2 cellular contexts compared by ENCODE assay signal in genomic region chr5:102826629-102827028, GRCh38.
TF ChIP-seq lines count a peak whose summit lies in the region.

No MANE protein-coding gene starts in this region.

TF ChIP-seq in SK-N-SH treated with all-trans-retinoic acid at 6 μM for 48 hours, 23 proteins besides CTCF, POLR2A, EP300 and RAD21 (continued from another document):
- TF ChIP-seq BACH2 (CRISPR knock-in tag; IDR thresholded peaks at IDR 0.05; ENCODE audit: borderline replicate concordance), result no peak
- TF ChIP-seq CSDC2 (CRISPR knock-in tag; IDR thresholded peaks at IDR 0.05), result no peak
- no peak for TF ChIP-seq TCF4 (CRISPR knock-in tag; IDR thresholded peaks at IDR 0.05; ENCODE audit: borderline replicate concordance)
- no peak for TF ChIP-seq GLIS3 (CRISPR knock-in tag; IDR thresholded peaks at IDR 0.05)
- TF ChIP-seq ZFP3 (CRISPR knock-in tag; IDR thresholded peaks at IDR 0.05), result no peak
- no peak for TF ChIP-seq CREB5 (CRISPR knock-in tag; IDR thresholded peaks at IDR 0.05; ENCODE audit: low read depth)
- TF ChIP-seq ARNTL (CRISPR knock-in tag; IDR thresholded peaks at IDR 0.05; ENCODE audit: borderline replicate concordance, low read depth), result no peak

TF ChIP-seq in SK-N-SH, 30 proteins besides CTCF, POLR2A, EP300 and RAD21 (continued from another document):
- TF ChIP-seq ZBTB33 (IDR thresholded peaks at IDR 0.05; ENCODE audit: borderline replicate concordance, low read depth), result no peak
